Comparison of ENCODE assay signal across 8 cellular contexts in genomic region chr1:58618303-58618702, GRCh38. TPM values are rescaled to one million over a fixed set of nuclear protein-coding genes. Genes with fewer than 3 reads are reported as not detected.
DNase-seq lines count a peak whose midpoint lies in the region; ATAC-seq and TF ChIP-seq lines count a peak whose summit lies in the region.

No MANE protein-coding gene starts in this region.

- no peak overlapping the region for H3K4me3 Mint-ChIP-seq in CD4-positive, CD25-positive, alpha-beta regulatory T cell
- H3K4me3 Mint-ChIP-seq in naive thymus-derived CD4-positive, alpha-beta T cell, result no peak overlapping the region

- no peaks in the 10 kb centered on the region for H3K36me3 ChIP-seq in CD4-positive, CD25-positive, alpha-beta regulatory T cell (ENCODE audit: control insufficient read depth, insufficient read depth, low read length)
- H3K36me3 ChIP-seq in Loucy (ENCODE audit: insufficient read depth, low read length), result no peaks in the 10 kb centered on the region
- no peaks in the 10 kb centered on the region for H3K36me3 ChIP-seq in naive thymus-derived CD4-positive, alpha-beta T cell (ENCODE audit: control insufficient read depth in 2 of 3, insufficient read depth in 3 of 3, low read length in 3 of 3)

- peak overlapping the region; percentile 20 for H2AFZ ChIP-seq in Loucy (ENCODE audit: low read length)

- no peaks in the 10 kb centered on the region for H3K9me3 ChIP-seq in CD4-positive, CD25-positive, alpha-beta regulatory T cell (ENCODE audit: control insufficient read depth in 2 of 2, low read length in 2 of 2)
- H3K9me3 ChIP-seq in Loucy (ENCODE audit: insufficient read depth, low read depth, low read length), result no peaks in the 10 kb centered on the region
- H3K9me3 ChIP-seq in naive thymus-derived CD4-positive, alpha-beta T cell (ENCODE audit: control insufficient read depth in 2 of 3, low read length in 3 of 3), result no peaks in the 10 kb centered on the region

- no peaks in the 10 kb centered on the region for H4K20me1 ChIP-seq in Loucy (ENCODE audit: insufficient read depth, low read length, poor library complexity, severe bottlenecking)

- no peak overlapping the region for H3K27ac Mint-ChIP-seq in CD4-positive, CD25-positive, alpha-beta regulatory T cell
- no peak overlapping the region for H3K27ac Mint-ChIP-seq in naive thymus-derived CD4-positive, alpha-beta T cell

- CTCF ChIA-PET in naive thymus-derived CD4-positive, alpha-beta T cell (lab: Charles Lee), result no interaction called here

- no peak overlapping the region for H3K27ac ChIP-seq in CD4-positive, CD25-positive, alpha-beta regulatory T cell (ENCODE audit: insufficient read depth, low read length, poor library complexity, severe bottlenecking)
- peak overlapping the region in 1 of 2 donors; percentile 72 for H3K27ac ChIP-seq in coronary artery
- H3K27ac ChIP-seq in naive thymus-derived CD4-positive, alpha-beta T cell (ENCODE audit: low read depth, low read length), result no peak overlapping the region

- intact Hi-C loops in naive thymus-derived CD4-positive, alpha-beta T cell (cut with micrococcal nuclease), result no loop called here

- H3F3A ChIP-seq in Loucy (ENCODE audit: low read depth), result no peaks in the 10 kb centered on the region

- peak overlapping the region; percentile 79 for H3K4me2 ChIP-seq in Loucy (ENCODE audit: low read depth, low read length, poor library complexity, severe bottlenecking)

- peak; percentile 24 to 31 for ATAC-seq in CD4-positive, CD25-positive, alpha-beta regulatory T cell (ENCODE audit: low read depth in 2 of 2)
- peak; percentile 92 for ATAC-seq in naive thymus-derived CD4-positive, alpha-beta T cell
- ATAC-seq in GM21786 (IDR thresholded peaks at IDR 0.05; ENCODE audit: unreplicated experiment) (no peak), GM21619 (IDR thresholded peaks at IDR 0.05; ENCODE audit: unreplicated experiment) (no peak)

- H3K27me3 ChIP-seq in CD4-positive, CD25-positive, alpha-beta regulatory T cell (ENCODE audit: control insufficient read depth, insufficient read depth, low read length), result no peaks in the 10 kb centered on the region
- H3K27me3 ChIP-seq in Loucy (ENCODE audit: insufficient read depth, low read length, poor library complexity, severe bottlenecking), result no peaks in the 10 kb centered on the region
- no peaks in the 10 kb centered on the region for H3K27me3 ChIP-seq in naive thymus-derived CD4-positive, alpha-beta T cell (ENCODE audit: control insufficient read depth in 2 of 2, insufficient read depth in 2 of 2, low read length in 2 of 2)

- POLR2A ChIA-PET in naive thymus-derived CD4-positive, alpha-beta T cell (lab: Charles Lee), result no interaction called here

- peaks cover 0 to 5% (median 1%) of the 10 kb centered on the region in 4 donors for H3K4me1 Mint-ChIP-seq in CD4-positive, CD25-positive, alpha-beta regulatory T cell
- peaks cover 0 to 16% (median 11%) of the 10 kb centered on the region in 7 donors for H3K4me1 Mint-ChIP-seq in naive thymus-derived CD4-positive, alpha-beta T cell

- peaks cover 0 to 5% (median 0%) of the 10 kb centered on the region in 7 donors for H3K9me3 Mint-ChIP-seq in CD4-positive, CD25-positive, alpha-beta regulatory T cell
- H3K9me3 Mint-ChIP-seq in naive thymus-derived CD4-positive, alpha-beta T cell, result no peaks in the 10 kb centered on the region

- DNase-seq in CD4-positive, CD25-positive, alpha-beta regulatory T cell, result no peak
- DNase-seq in coronary artery (ENCODE audit: low spot score) (peak; percentile 78), NCI-H1694 treated with DMSO at 0.1 percent for 48 hours (lab: John Stamatoyannopoulos, UW) (no peak), mesenteric fat pad (ENCODE audit: low spot score) (no peak)
- DNase-seq in naive thymus-derived CD4-positive, alpha-beta T cell, result no peak

- H3K4me1 ChIP-seq in CD4-positive, CD25-positive, alpha-beta regulatory T cell (ENCODE audit: control insufficient read depth, insufficient read depth, low read length, poor library complexity, severe bottlenecking), result no peaks in the 10 kb centered on the region
- H3K4me1 ChIP-seq in Loucy (ENCODE audit: insufficient read depth, low read length, poor library complexity, severe bottlenecking), result peaks cover 43% of the 10 kb centered on the region
- no peaks in the 10 kb centered on the region for H3K4me1 ChIP-seq in naive thymus-derived CD4-positive, alpha-beta T cell (ENCODE audit: control insufficient read depth in 2 of 2, insufficient read depth in 2 of 2, low read length in 2 of 2)

- H3K4me3 ChIP-seq in CD4-positive, CD25-positive, alpha-beta regulatory T cell (ENCODE audit: low read depth, low read length), result no peak overlapping the region
- no peak overlapping the region for H3K4me3 ChIP-seq in Loucy (ENCODE audit: low read length, poor library complexity, severe bottlenecking)
- no peak overlapping the region for H3K4me3 ChIP-seq in coronary artery
- H3K4me3 ChIP-seq in naive thymus-derived CD4-positive, alpha-beta T cell (ENCODE audit: low read length), result no peak overlapping the region

- H3K9me2 ChIP-seq in Loucy (replicated peaks; ENCODE audit: low read depth, low read length), result no peaks in the 10 kb centered on the region

- H3K36me3 Mint-ChIP-seq in CD4-positive, CD25-positive, alpha-beta regulatory T cell, result no peaks in the 10 kb centered on the region
- no peaks in the 10 kb centered on the region for H3K36me3 Mint-ChIP-seq in naive thymus-derived CD4-positive, alpha-beta T cell

- H3K79me2 ChIP-seq in Loucy (ENCODE audit: insufficient read depth, low read length), result no peaks in the 10 kb centered on the region

- peak overlapping the region; percentile 66 for H3K9ac ChIP-seq in Loucy (ENCODE audit: low read depth, low read length, poor library complexity, severe bottlenecking)

- TF ChIP-seq CTCF in Loucy (conservative IDR thresholded peaks at IDR 0.05; ENCODE audit: low read length), result no peak
- no peak for TF ChIP-seq CTCF in coronary artery (IDR thresholded peaks at IDR 0.05)

- H3K27me3 Mint-ChIP-seq in CD4-positive, CD25-positive, alpha-beta regulatory T cell, result peaks cover 10% of the 10 kb centered on the region
- H3K27me3 Mint-ChIP-seq in naive thymus-derived CD4-positive, alpha-beta T cell, result peaks cover 9 to 28% (median 14%) of the 10 kb centered on the region in 5 donors

RNA-seq across cellular contexts. Expression of gene TACSTD2, which starts 41.3 kb away (rescaled TPM):
- not detected for total RNA-seq in CD4-positive, CD25-positive, alpha-beta regulatory T cell
- under 1 TPM in 1 of 4 donors, not detected in 3; 0.07 TPM for polyA plus RNA-seq in CD4-positive, CD25-positive, alpha-beta regulatory T cell
- total RNA-seq in naive thymus-derived CD4-positive, alpha-beta T cell, result under 1 TPM in 1 of 5 experiments, not detected in 4; 0.42 TPM
- not detected for polyA plus RNA-seq in naive thymus-derived CD4-positive, alpha-beta T cell
- 1.7 TPM for total RNA-seq in mesenteric fat pad

Comparison
In these comparisons a context has a peak if more than half of its experiments do, and no peak if none do; other contexts are left out.
1. ATAC-seq: peak in CD4-positive, CD25-positive, alpha-beta regulatory T cell (2 of 2) and naive thymus-derived CD4-positive, alpha-beta T cell (single experiment); none in GM21786 (single experiment) and GM21619 (single experiment).